Comparison of ENCODE assay signal across 1 cellular context in genomic region chr6:1313755-1314503, GRCh38.
TF ChIP-seq lines count a peak whose summit lies in the region.

No MANE protein-coding gene starts in this region.

TF ChIP-seq in SK-N-SH, 30 proteins besides CTCF, POLR2A, EP300 and RAD21 (continued from another document):
- TF ChIP-seq USF2 (IDR thresholded peaks at IDR 0.05; ENCODE audit: borderline replicate concordance, low read depth, low read length): no peak
- TF ChIP-seq PBX3 (IDR thresholded peaks at IDR 0.05): no peak
TF ChIP-seq in SK-N-SH: peak in this region for 0.
